In the genomic region with DNA sequence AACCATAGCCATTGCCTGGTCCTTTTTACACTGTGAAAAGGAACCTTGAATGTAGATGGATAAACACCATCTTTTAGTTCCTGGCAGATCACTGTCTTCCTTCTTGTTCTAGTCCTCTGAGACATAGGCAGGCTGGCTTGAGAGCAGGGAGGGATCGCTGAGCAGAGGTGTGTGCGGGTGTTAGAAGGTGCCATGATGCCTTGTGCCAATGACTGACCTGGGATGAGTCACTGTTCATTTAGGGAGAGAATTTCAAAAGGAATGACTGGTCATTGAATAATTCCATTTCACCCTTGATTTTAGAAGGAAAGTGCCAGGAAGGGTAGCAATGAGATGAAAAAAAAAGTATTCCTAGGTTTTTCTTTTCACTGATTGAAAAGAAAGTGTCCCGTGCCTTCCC, we compare ENCODE assay signal across 14 cellular contexts.
A peak's percentile ranks its signal among the peaks of the same experiment; 100 is the strongest.
DNase-seq lines count a peak whose midpoint lies in the region; ATAC-seq and TF ChIP-seq lines count a peak whose summit lies in the region.
"Had no signal": no experiment of that assay in that cellular context is flagged by ENCODE, and none has a peak within 500 bp of the region (broad histone marks: within the 10 kb centered on the region; RNA-seq: fewer than 3 reads in every experiment).

No MANE protein-coding gene starts in this region.

- no peaks in the 10 kb centered on the region for H3K27me3 Mint-ChIP-seq in endothelial cell (ENCODE audit: unreplicated experiment)

- H3K9me3 Mint-ChIP-seq in endothelial cell (ENCODE audit: unreplicated experiment) = no peaks in the 10 kb centered on the region
- H3K9me3 Mint-ChIP-seq: CD8-positive, alpha-beta T cell had no signal

- ATAC-seq in GM19463 (IDR thresholded peaks at IDR 0.05; ENCODE audit: unreplicated experiment) = no peak
- ATAC-seq: CD8-positive, alpha-beta T cell had no signal

- peaks cover 19% of the 10 kb centered on the region for H3K4me1 Mint-ChIP-seq in endothelial cell (ENCODE audit: unreplicated experiment)

- CTCF ChIA-PET in RWPE1 (lab: Yijun Ruan, JAX) = no interaction called here

- no peak for TF ChIP-seq CTCF in RWPE1 (conservative IDR thresholded peaks at IDR 0.05; ENCODE audit: low read depth)
- TF ChIP-seq CTCF in fibroblast of mammary gland (conservative IDR thresholded peaks at IDR 0.05; ENCODE audit: control insufficient read depth, insufficient read depth, low read depth, low read length) = no peak
- no peak for TF ChIP-seq CTCF in endothelial cell (IDR thresholded peaks at IDR 0.05; ENCODE audit: unreplicated experiment)

- H3K27ac ChIP-seq in RWPE1 = no peak overlapping the region
- H3K27ac ChIP-seq: PC-9 had no signal

- no peak overlapping the region for H3K4me3 ChIP-seq in fibroblast of mammary gland (ENCODE audit: control insufficient read depth, low read depth, low read length)
- H3K4me3 ChIP-seq: PC-9 had no signal

- H3K4me3 Mint-ChIP-seq in endothelial cell (ENCODE audit: unreplicated experiment) = no peak overlapping the region
- H3K4me3 Mint-ChIP-seq: CD8-positive, alpha-beta T cell had no signal

- no peak overlapping the region for H3K27ac Mint-ChIP-seq in endothelial cell (ENCODE audit: unreplicated experiment)
- H3K27ac Mint-ChIP-seq: CD8-positive, alpha-beta T cell had no signal

- no peaks in the 10 kb centered on the region for H3K36me3 Mint-ChIP-seq in endothelial cell (ENCODE audit: low read depth, unreplicated experiment)
- H3K36me3 Mint-ChIP-seq: CD8-positive, alpha-beta T cell had no signal

- POLR2A ChIA-PET in RWPE1 (lab: Yijun Ruan, JAX; ENCODE audit: low non-redundant PET) = no interaction called here

- peak; percentile 49 for DNase-seq in HK-2 (ENCODE audit: unreplicated experiment)
- DNase-seq in RWPE1 (ENCODE audit: low spot score) = peak; percentile 12
- DNase-seq in fibroblast of mammary gland (ENCODE audit: low read depth) = peak; percentile 1
- peak; percentile 77 for DNase-seq in renal cortical epithelial cell (ENCODE audit: low read depth)
- DNase-seq in ecto neural progenitor cell (ENCODE audit: low spot score) = no peak
- no peak for DNase-seq in endothelial cell (ENCODE audit: low spot score)
- DNase-seq: CD8-positive, alpha-beta T cell; GOT3; NCI-H1048; NCI-H2107; NCI-H774; PC-9; SIG-M5 had no signal

Comparison
In these comparisons a context has a peak if more than half of its experiments do, and no peak if none do; other contexts are left out.
1. DNase-seq: peak in HK-2 (single experiment), RWPE1 (single experiment), fibroblast of mammary gland (single experiment) and renal cortical epithelial cell (single experiment); none in ecto neural progenitor cell (single experiment) and endothelial cell (single experiment).